ENCODE assay signal across 11 cellular contexts in genomic region chr2:190980630-190981214, GRCh38. TPM values are rescaled to one million over a fixed set of nuclear protein-coding genes. Genes with fewer than 3 reads are reported as not detected.
DNase-seq lines count a peak whose midpoint lies in the region; ATAC-seq lines count a peak whose summit lies in the region.
"Had no signal": no experiment of that assay in that cellular context is flagged by ENCODE, and none has a peak within 500 bp of the region (broad histone marks: within the 10 kb centered on the region; RNA-seq: fewer than 3 reads in every experiment).

No MANE protein-coding gene starts in this region.

- peaks cover 46 to 87% of the 10 kb centered on the region in 2 donors for H3K36me3 Mint-ChIP-seq in activated T-cell treated with anti-CD3 and anti-CD28 coated beads, Interleukin-2, amount 50 U/mL, for 72 hours (ENCODE audit: insufficient read depth in 2 of 2)
- H3K36me3 Mint-ChIP-seq in stimulated activated memory B cell treated with anti-CD40 and anti-IgM and Interleukin-4, amounts not matched to agents 10 μg/mL and 1 μg/mL and 100 μg/mL, for 72 hours = peaks cover 82% of the 10 kb centered on the region

- no peak for DNase-seq in activated T-cell treated with anti-CD3 and anti-CD28 coated beads, Interleukin-2, amount 50 U/mL, for 72 hours
- no peak for DNase-seq in activated T-cell treated with anti-CD3 and anti-CD28 coated beads, Interleukin-2, amount 50 U/mL, for 1 hour
- peak; percentile 69 for DNase-seq in NCI-H69 (lab: John Stamatoyannopoulos, UW)
- no peak for DNase-seq in middle frontal gyrus (ENCODE audit: extremely low spot score, low spot score)
- DNase-seq: activated effector memory CD4-positive, alpha-beta T cell treated with anti-CD3 and anti-CD28 coated beads, Interleukin-2, amount 50 U/mL, for 16 hours; NCI-H2171; SW 1271 had no signal

- no peaks in the 10 kb centered on the region for H3K4me1 ChIP-seq in endocrine pancreas (ENCODE audit: control insufficient read depth, insufficient read depth, low read length)

- no peaks in the 10 kb centered on the region for H3K9me3 ChIP-seq in endocrine pancreas (ENCODE audit: control insufficient read depth, low read length)

- H3K9ac ChIP-seq in endocrine pancreas (ENCODE audit: control insufficient read depth, insufficient read depth, low read length) = no peak overlapping the region

- H3K9me3 Mint-ChIP-seq in activated T-cell treated with anti-CD3 and anti-CD28 coated beads, Interleukin-2, amount 50 U/mL, for 72 hours = no peaks in the 10 kb centered on the region
- no peaks in the 10 kb centered on the region for H3K9me3 Mint-ChIP-seq in stimulated activated memory B cell treated with anti-CD40 and anti-IgM and Interleukin-4, amounts not matched to agents 10 μg/mL and 1 μg/mL and 100 μg/mL, for 72 hours

- peak overlapping the region; percentile 88 for H3K27ac Mint-ChIP-seq in activated T-cell treated with anti-CD3 and anti-CD28 coated beads, Interleukin-2, amount 50 U/mL, for 72 hours
- H3K27ac Mint-ChIP-seq in stimulated activated memory B cell treated with anti-CD40 and anti-IgM and Interleukin-4, amounts not matched to agents 10 μg/mL and 1 μg/mL and 100 μg/mL, for 72 hours = peak overlapping the region; percentile 40

- no peak overlapping the region for H3K4me3 Mint-ChIP-seq in activated T-cell treated with anti-CD3 and anti-CD28 coated beads, Interleukin-2, amount 50 U/mL, for 72 hours
- H3K4me3 Mint-ChIP-seq in stimulated activated memory B cell treated with anti-CD40 and anti-IgM and Interleukin-4, amounts not matched to agents 10 μg/mL and 1 μg/mL and 100 μg/mL, for 72 hours = no peak overlapping the region

- H3K4me1 Mint-ChIP-seq in activated T-cell treated with anti-CD3 and anti-CD28 coated beads, Interleukin-2, amount 50 U/mL, for 72 hours (ENCODE audit: low read depth) = peaks cover 81% of the 10 kb centered on the region
- H3K4me1 Mint-ChIP-seq in stimulated activated memory B cell treated with anti-CD40 and anti-IgM and Interleukin-4, amounts not matched to agents 10 μg/mL and 1 μg/mL and 100 μg/mL, for 72 hours = peaks cover 15% of the 10 kb centered on the region

- H3K27me3 ChIP-seq in endocrine pancreas (ENCODE audit: control insufficient read depth, insufficient read depth, low read length) = no peaks in the 10 kb centered on the region

- H3K27me3 Mint-ChIP-seq in activated T-cell treated with anti-CD3 and anti-CD28 coated beads, Interleukin-2, amount 50 U/mL, for 72 hours (ENCODE audit: low read depth) = no peaks in the 10 kb centered on the region
- H3K27me3 Mint-ChIP-seq in stimulated activated memory B cell treated with anti-CD40 and anti-IgM and Interleukin-4, amounts not matched to agents 10 μg/mL and 1 μg/mL and 100 μg/mL, for 72 hours = no peaks in the 10 kb centered on the region

- no peak for ATAC-seq in activated T-cell treated with anti-CD3 and anti-CD28 coated beads, Interleukin-2, amount 50 U/mL, for 72 hours (replicated peaks in 1 of 2)
- no peak for ATAC-seq in stimulated activated memory B cell treated with anti-CD40 and anti-IgM and Interleukin-4, amounts not matched to agents 10 μg/mL and 1 μg/mL and 100 μg/mL, for 72 hours
- ATAC-seq in GM21423 (IDR thresholded peaks at IDR 0.05; ENCODE audit: unreplicated experiment) (no peak), HG02623 (IDR thresholded peaks at IDR 0.05; ENCODE audit: unreplicated experiment) (no peak)

- H3K4me3 ChIP-seq in endocrine pancreas (ENCODE audit: control insufficient read depth, insufficient read depth, low read length) = peak overlapping the region; percentile 62

- peaks cover 18% of the 10 kb centered on the region for H3K36me3 ChIP-seq in endocrine pancreas (ENCODE audit: control insufficient read depth, insufficient read depth, low read length)

RNA-seq across cellular contexts. Expression of gene STAT1, which starts 33.2 kb away (rescaled TPM):
- 100 to 1,000 TPM; 441 to 563 TPM for total RNA-seq in activated T-cell treated with anti-CD3 and anti-CD28 coated beads, Interleukin-2, amount 50 U/mL, for 72 hours
